ENCODE assay signal across 1 cellular context in genomic region chr22:21736084-21736642, GRCh38.
TF ChIP-seq lines count a peak whose summit lies in the region.

No MANE protein-coding gene starts in this region.

TF ChIP-seq in H1, 55 proteins besides CTCF, POLR2A, EP300 and RAD21 (continued from another document):
- TF ChIP-seq KDM4A (IDR thresholded peaks at IDR 0.05; ENCODE audit: low read depth, low read length, severe bottlenecking) (peak; percentile 77), TAF1 (IDR thresholded peaks at IDR 0.05; ENCODE audit: low read depth, low read length) (peak; percentile 90), TBP (IDR thresholded peaks at IDR 0.05; ENCODE audit: low read depth, low read length) (peak; percentile 67), TAF7 (optimal IDR thresholded peaks at IDR 0.05; ENCODE audit: borderline replicate concordance, low read depth, low read length) (peak; percentile 43), RBBP5 (IDR thresholded peaks at IDR 0.05; ENCODE audit: borderline replicate concordance, low read depth, low read length) (0 out of 2 replicates have a peak, but pooled peaks have one; percentile 29), ASH2L (IDR thresholded peaks at IDR 0.05; ENCODE audit: low read length) (peak; percentile 48), MAFK (IDR thresholded peaks at IDR 0.05; ENCODE audit: low read depth, low read length) (no peak), POLR2AphosphoS5 (IDR thresholded peaks at IDR 0.05; ENCODE audit: low read depth, low read length) (peak; percentile 75)
